32 cellular contexts compared by ENCODE assay signal in the genomic region with DNA sequence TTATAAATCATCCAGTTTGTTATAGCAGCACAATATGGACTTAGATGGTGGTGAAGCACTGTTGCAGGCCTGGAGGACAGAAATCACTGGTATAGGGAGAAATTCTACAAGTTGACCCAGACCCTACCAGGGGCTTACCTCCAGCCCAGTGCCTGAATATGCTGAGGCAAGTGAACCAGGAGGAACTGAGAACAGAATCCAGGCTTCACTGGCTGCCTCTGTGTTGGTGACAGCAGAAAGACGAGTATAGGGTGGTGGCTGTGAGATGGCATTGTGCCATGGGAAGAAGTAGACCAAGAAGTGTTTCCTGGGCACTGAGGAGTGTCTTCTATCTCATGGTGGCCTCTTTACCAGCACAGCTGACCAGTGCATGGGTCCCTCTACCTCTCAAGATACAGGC. TPM values are rescaled to one million over a fixed set of nuclear protein-coding genes. Genes with fewer than 3 reads are reported as not detected.
"Had no signal": no experiment of that assay in that cellular context is flagged by ENCODE, and none has a peak within 500 bp of the region (broad histone marks: within the 10 kb centered on the region; RNA-seq: fewer than 3 reads in every experiment).

No MANE protein-coding gene starts in this region.

- H3K4me3 Mint-ChIP-seq: activated CD4-positive, alpha-beta T cell treated with anti-CD3 and anti-CD28 coated beads, Interleukin-2, amount 10 ng/mL, durations not matched to agents 7 days and 5 days; activated CD8-positive, alpha-beta T cell treated with anti-CD3 and anti-CD28 coated beads, Interleukin-2, amount 10 ng/mL, durations not matched to agents 7 days and 5 days; activated naive CD4-positive, alpha-beta T cell treated with anti-CD3 and anti-CD28 coated beads for 36 hours; activated naive CD8-positive, alpha-beta T cell; activated naive CD8-positive, alpha-beta T cell treated with anti-CD3 and anti-CD28 coated beads, Interleukin-2, amount 50 U/mL, for 24 hours; activated T-cell treated with anti-CD3 and anti-CD28 coated beads, Interleukin-2, amount 50 U/mL, for 24 hours; activated T-helper 1 cell treated with anti-CD3 and anti-CD28 coated beads, Interleukin-12 subunit alpha, Interleukin-12 subunit beta, Interleukin-2, Interleukin-4 antibody, amounts not matched to agents 30 ng/mL and 10 ng/mL and 1 ng/mL, durations not matched to agents 14 hours and 24 hours and 36 hours; brain had no signal

- H3K9me3 Mint-ChIP-seq: activated CD4-positive, alpha-beta T cell treated with anti-CD3 and anti-CD28 coated beads, Interleukin-2, amount 10 ng/mL, durations not matched to agents 7 days and 5 days; activated naive CD4-positive, alpha-beta T cell treated with anti-CD3 and anti-CD28 coated beads for 36 hours; activated naive CD8-positive, alpha-beta T cell treated with anti-CD3 and anti-CD28 coated beads, Interleukin-2, amount 50 U/mL, for 24 hours; activated T-cell treated with anti-CD3 and anti-CD28 coated beads, Interleukin-2, amount 50 U/mL, for 24 hours; activated T-helper 1 cell treated with anti-CD3 and anti-CD28 coated beads, Interleukin-12 subunit alpha, Interleukin-12 subunit beta, Interleukin-2, Interleukin-4 antibody, amounts not matched to agents 30 ng/mL and 10 ng/mL and 1 ng/mL, durations not matched to agents 14 hours and 24 hours and 36 hours; brain had no signal

- H3K36me3 Mint-ChIP-seq: activated naive CD8-positive, alpha-beta T cell; brain had no signal

- ATAC-seq: activated CD8-positive, alpha-beta T cell treated with anti-CD3 and anti-CD28 coated beads, Interleukin-2, amount 10 ng/mL, durations not matched to agents 7 days and 5 days; activated naive CD8-positive, alpha-beta T cell treated with anti-CD3 and anti-CD28 coated beads, Interleukin-2, amount 50 U/mL, for 24 hours; K562; PC-3 had no signal

- H3K27ac Mint-ChIP-seq: activated CD4-positive, alpha-beta T cell treated with anti-CD3 and anti-CD28 coated beads, Interleukin-2, amount 10 ng/mL, durations not matched to agents 7 days and 5 days; activated CD8-positive, alpha-beta T cell treated with anti-CD3 and anti-CD28 coated beads, Interleukin-2, amount 10 ng/mL, durations not matched to agents 7 days and 5 days; activated naive CD4-positive, alpha-beta T cell treated with anti-CD3 and anti-CD28 coated beads for 36 hours; activated naive CD8-positive, alpha-beta T cell; activated naive CD8-positive, alpha-beta T cell treated with anti-CD3 and anti-CD28 coated beads, Interleukin-2, amount 50 U/mL, for 24 hours; activated T-cell treated with anti-CD3 and anti-CD28 coated beads, Interleukin-2, amount 50 U/mL, for 24 hours; activated T-helper 1 cell treated with anti-CD3 and anti-CD28 coated beads, Interleukin-12 subunit alpha, Interleukin-12 subunit beta, Interleukin-2, Interleukin-4 antibody, amounts not matched to agents 30 ng/mL and 10 ng/mL and 1 ng/mL, durations not matched to agents 14 hours and 24 hours and 36 hours; brain had no signal

- H3K27me3 Mint-ChIP-seq: activated CD4-positive, alpha-beta T cell treated with anti-CD3 and anti-CD28 coated beads, Interleukin-2, amount 10 ng/mL, durations not matched to agents 7 days and 5 days; activated naive CD8-positive, alpha-beta T cell; activated naive CD8-positive, alpha-beta T cell treated with anti-CD3 and anti-CD28 coated beads, Interleukin-2, amount 50 U/mL, for 24 hours; activated T-cell treated with anti-CD3 and anti-CD28 coated beads, Interleukin-2, amount 50 U/mL, for 24 hours had no signal

- DNase-seq: activated CD4-positive, alpha-beta T cell treated with anti-CD3 and anti-CD28 coated beads, Interleukin-2, amount 10 ng/mL, durations not matched to agents 7 days and 5 days; activated CD4-positive, alpha-beta T cell treated with anti-CD3 and anti-CD28 coated beads, Interleukin-2, amount 50 U/mL, for 48 hours; activated CD4-positive, CD25-positive, alpha-beta regulatory T cell; activated CD8-positive, alpha-beta T cell treated with anti-CD3 and anti-CD28 coated beads, Interleukin-2, amount 10 ng/mL, durations not matched to agents 7 days and 5 days; activated gamma-delta T cell treated with Interleukin-2 at 50 U/mL for 16 hours; activated naive CD4-positive, alpha-beta T cell treated with anti-CD3 and anti-CD28 coated beads for 36 hours; activated naive CD8-positive, alpha-beta T cell treated with anti-CD3 and anti-CD28 coated beads, Interleukin-2, amount 50 U/mL, for 24 hours; activated T-cell treated with anti-CD3 and anti-CD28 coated beads, Interleukin-2, amount 50 U/mL, for 24 hours; anterior cingulate cortex; caudate nucleus; cerebellar nuclear complex; NCI-H1105; NCI-H1417 treated with DMSO at 0.1 percent for 48 hours; NCI-H1694 treated with DMSO at 0.1 percent for 48 hours; NCI-H2029; NCI-H345; NCI-H524 treated with DMSO at 0.1 percent for 48 hours; PC-3; Peyer's patch; Right ventricle myocardium superior; SW 1271; T-helper 1 cell; T-helper 2 cell; T-helper 9 cell; WERI-Rb-1 had no signal

RNA-seq across cellular contexts. Expression of gene SELENOV, which starts 40.9 kb away (rescaled TPM):
- total RNA-seq: activated CD4-positive, alpha-beta T cell treated with anti-CD3 and anti-CD28 coated beads, Interleukin-2, amount 10 ng/mL, durations not matched to agents 7 days and 5 days; activated CD8-positive, alpha-beta T cell treated with anti-CD3 and anti-CD28 coated beads, Interleukin-2, amount 10 ng/mL, durations not matched to agents 7 days and 5 days; activated naive CD4-positive, alpha-beta T cell treated with anti-CD3 and anti-CD28 coated beads for 36 hours; activated T-helper 1 cell treated with anti-CD3 and anti-CD28 coated beads, Interleukin-12 subunit alpha, Interleukin-12 subunit beta, Interleukin-2, Interleukin-4 antibody, amounts not matched to agents 30 ng/mL and 10 ng/mL and 1 ng/mL, durations not matched to agents 14 hours and 24 hours and 36 hours; bronchial epithelial cell; M059J; NCI-H460; PC-3; Peyer's patch; Right ventricle myocardium superior had no signal

RNA-seq across cellular contexts. Expression of gene LGALS13, which starts 46.4 kb away (rescaled TPM):
- total RNA-seq: activated CD4-positive, alpha-beta T cell treated with anti-CD3 and anti-CD28 coated beads, Interleukin-2, amount 10 ng/mL, durations not matched to agents 7 days and 5 days; activated CD8-positive, alpha-beta T cell treated with anti-CD3 and anti-CD28 coated beads, Interleukin-2, amount 10 ng/mL, durations not matched to agents 7 days and 5 days; activated naive CD4-positive, alpha-beta T cell treated with anti-CD3 and anti-CD28 coated beads for 36 hours; activated T-helper 1 cell treated with anti-CD3 and anti-CD28 coated beads, Interleukin-12 subunit alpha, Interleukin-12 subunit beta, Interleukin-2, Interleukin-4 antibody, amounts not matched to agents 30 ng/mL and 10 ng/mL and 1 ng/mL, durations not matched to agents 14 hours and 24 hours and 36 hours; bronchial epithelial cell; M059J; NCI-H460; PC-3; Peyer's patch; Right ventricle myocardium superior had no signal

RNA-seq across cellular contexts. Expression of gene DLL3, which starts 57.1 kb away (rescaled TPM):
- total RNA-seq: Right ventricle myocardium superior had no signal
